ENCODE assay signal across 20 cellular contexts in the genomic region with DNA sequence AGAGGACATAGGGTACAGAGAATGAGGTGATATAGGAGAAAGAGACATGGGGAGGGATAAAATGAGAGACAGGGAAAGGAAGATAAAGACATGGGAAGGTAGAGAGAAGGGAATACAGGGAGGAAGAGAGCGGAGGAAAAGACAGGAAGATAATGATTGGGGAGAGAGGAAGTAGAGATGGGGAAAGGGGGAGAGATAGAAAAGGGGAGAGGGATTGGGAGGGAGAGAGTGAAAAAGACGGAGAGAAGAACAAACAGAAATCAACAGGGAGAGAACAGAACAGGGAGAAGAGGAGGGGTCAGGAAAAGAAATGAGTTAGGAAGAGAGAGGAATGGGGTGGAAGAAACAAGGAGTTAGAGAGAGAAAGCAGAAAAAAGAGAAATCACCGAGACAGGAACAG. TPM values are rescaled to one million over a fixed set of nuclear protein-coding genes. Genes with fewer than 3 reads are reported as not detected.
DNase-seq lines count a peak whose midpoint lies in the region; ATAC-seq and TF ChIP-seq lines count a peak whose summit lies in the region.
"Had no signal": no experiment of that assay in that cellular context is flagged by ENCODE, and none has a peak within 500 bp of the region (broad histone marks: within the 10 kb centered on the region; RNA-seq: fewer than 3 reads in every experiment).

No MANE protein-coding gene starts in this region.

- intact Hi-C loops in natural killer cell (cut with micrococcal nuclease) (no loop called here), psoas muscle (cut with DNase I) (no loop called here)

- H3K27me3 ChIP-seq in psoas muscle (ENCODE audit: insufficient read depth in 3 of 3, low read length in 2 of 3), result peaks cover 0 to 3% (median 0%) of the 10 kb centered on the region in 3 donors
- H3K27me3 ChIP-seq: BE2C had no signal

- DNase-seq in natural killer cell treated with Interleukin-12 subunit alpha and Interleukin-12 subunit beta and Interleukin-15 and Interleukin-18, amount 100 ng/mL, for 72 hours (ENCODE audit: low spot score), result no peak
- DNase-seq in natural killer cell (no peak), glutamatergic neuron (no peak), psoas muscle (no peak), epidermal melanocyte (ENCODE audit: insufficient read length, low spot score) (no peak)
- DNase-seq: BE2C; CD4-positive, CD25-positive, alpha-beta regulatory T cell; COR-L47; DMS 273 treated with DMSO at 0.1 percent for 48 hours; DMS79 treated with DMSO at 0.1 percent for 48 hours; Kasumi-1; NCI-H1694; NCI-H2081; NCI-H2171 treated with DMSO at 0.1 percent for 48 hours; NCI-H446; NCI-H526; OCI-M1 had no signal

- ATAC-seq in natural killer cell treated with Interleukin-12 subunit alpha and Interleukin-12 subunit beta and Interleukin-15 and Interleukin-18, amount 100 ng/mL, for 72 hours, result no peak
- ATAC-seq in natural killer cell, result no peak
- ATAC-seq in psoas muscle, result no peak
- ATAC-seq in HG02759 (IDR thresholded peaks at IDR 0.05; ENCODE audit: unreplicated experiment), result no peak
- ATAC-seq: A549 had no signal

- H3K36me3 ChIP-seq in psoas muscle (ENCODE audit: insufficient read depth in 1 of 2, low read depth in 1 of 2), result peaks cover 0 to 57% of the 10 kb centered on the region in 2 donors

- H3K27ac ChIP-seq in psoas muscle, result no peak overlapping the region
- H3K27ac ChIP-seq: A549 had no signal

- H3K27ac Mint-ChIP-seq in natural killer cell treated with Interleukin-12 subunit alpha and Interleukin-12 subunit beta and Interleukin-15 and Interleukin-18, amount 100 ng/mL, for 72 hours, result peak overlapping the region in 1 of 2 donors; percentile 5
- H3K27ac Mint-ChIP-seq in natural killer cell (peak overlapping the region in 1 of 2 donors; percentile 5), glutamatergic neuron (ENCODE audit: unreplicated experiment) (peak overlapping the region; percentile 55)
- H3K27ac Mint-ChIP-seq in activated naive CD8-positive, alpha-beta T cell, result peak overlapping the region; percentile 17

- H3K4me3 ChIP-seq in psoas muscle, result no peak overlapping the region
- H3K4me3 ChIP-seq: A549 had no signal

- H3K4me1 ChIP-seq in psoas muscle, result no peaks in the 10 kb centered on the region
- H3K4me1 ChIP-seq: BE2C had no signal

- peaks cover 0 to 2% of the 10 kb centered on the region in 2 donors for H3K27me3 Mint-ChIP-seq in natural killer cell treated with Interleukin-12 subunit alpha and Interleukin-12 subunit beta and Interleukin-15 and Interleukin-18, amount 100 ng/mL, for 72 hours
- H3K27me3 Mint-ChIP-seq in natural killer cell (ENCODE audit: low read depth in 2 of 2), result no peaks in the 10 kb centered on the region
- H3K27me3 Mint-ChIP-seq in activated naive CD8-positive, alpha-beta T cell, result no peaks in the 10 kb centered on the region
- peaks cover 1% of the 10 kb centered on the region for H3K27me3 Mint-ChIP-seq in glutamatergic neuron (ENCODE audit: unreplicated experiment)

- H3K36me3 Mint-ChIP-seq in natural killer cell treated with Interleukin-12 subunit alpha and Interleukin-12 subunit beta and Interleukin-15 and Interleukin-18, amount 100 ng/mL, for 72 hours, result peaks cover 33% of the 10 kb centered on the region
- H3K36me3 Mint-ChIP-seq in natural killer cell, result no peaks in the 10 kb centered on the region
- peaks cover 4% of the 10 kb centered on the region for H3K36me3 Mint-ChIP-seq in activated naive CD8-positive, alpha-beta T cell
- H3K36me3 Mint-ChIP-seq in glutamatergic neuron (ENCODE audit: unreplicated experiment), result no peaks in the 10 kb centered on the region

- H3K4me3 Mint-ChIP-seq in natural killer cell treated with Interleukin-12 subunit alpha and Interleukin-12 subunit beta and Interleukin-15 and Interleukin-18, amount 100 ng/mL, for 72 hours, result peak overlapping the region; percentile 13
- no peak overlapping the region for H3K4me3 Mint-ChIP-seq in natural killer cell
- no peak overlapping the region for H3K4me3 Mint-ChIP-seq in activated naive CD8-positive, alpha-beta T cell
- peak overlapping the region; percentile 30 for H3K4me3 Mint-ChIP-seq in glutamatergic neuron (ENCODE audit: unreplicated experiment)

- no peaks in the 10 kb centered on the region for H3K9me3 ChIP-seq in psoas muscle
- H3K9me3 ChIP-seq: A549, BE2C had no signal

- peaks cover 30 to 34% of the 10 kb centered on the region in 2 donors for H3K4me1 Mint-ChIP-seq in natural killer cell treated with Interleukin-12 subunit alpha and Interleukin-12 subunit beta and Interleukin-15 and Interleukin-18, amount 100 ng/mL, for 72 hours (ENCODE audit: low read depth in 2 of 2)
- peaks cover 22 to 45% of the 10 kb centered on the region in 2 donors for H3K4me1 Mint-ChIP-seq in natural killer cell
- peaks cover 28% of the 10 kb centered on the region for H3K4me1 Mint-ChIP-seq in activated naive CD8-positive, alpha-beta T cell (ENCODE audit: low read depth)
- peaks cover 5% of the 10 kb centered on the region for H3K4me1 Mint-ChIP-seq in glutamatergic neuron (ENCODE audit: low read depth, unreplicated experiment)

- WGBS in psoas muscle, 3 donors, result 85 to 100% (median 99%) methylated on average over 3 of the region's 3 CpGs

- no peaks in the 10 kb centered on the region for H3K9me3 Mint-ChIP-seq in natural killer cell treated with Interleukin-12 subunit alpha and Interleukin-12 subunit beta and Interleukin-15 and Interleukin-18, amount 100 ng/mL, for 72 hours
- no peaks in the 10 kb centered on the region for H3K9me3 Mint-ChIP-seq in natural killer cell
- no peaks in the 10 kb centered on the region for H3K9me3 Mint-ChIP-seq in activated naive CD8-positive, alpha-beta T cell (ENCODE audit: low read depth)
- peaks cover 3% of the 10 kb centered on the region for H3K9me3 Mint-ChIP-seq in glutamatergic neuron (ENCODE audit: unreplicated experiment)

- TF ChIP-seq CTCF in natural killer cell (IDR thresholded peaks at IDR 0.05), result no peak
- TF ChIP-seq CTCF in glutamatergic neuron (IDR thresholded peaks at IDR 0.05; ENCODE audit: partially characterized antibody, unreplicated experiment), result no peak
- TF ChIP-seq CTCF in psoas muscle (IDR thresholded peaks at IDR 0.05), result no peak

RNA-seq across cellular contexts. Expression of a gene that starts 4.6 kb away (rescaled TPM):
- 100 to 1,000 TPM in 1 of 2 donors, 10 to 100 TPM in 1; 97.8 to 143 TPM for total RNA-seq in natural killer cell treated with Interleukin-12 subunit alpha and Interleukin-12 subunit beta and Interleukin-15 and Interleukin-18, amount 100 ng/mL, for 72 hours
- 100 to 1,000 TPM; 120 to 141 (median 131) TPM for total RNA-seq in natural killer cell
- total RNA-seq in glutamatergic neuron (ENCODE audit: unreplicated experiment), result 129 TPM
- total RNA-seq in psoas muscle, result 10 to 100 TPM; 16.5 to 23.6 (median 19.4) TPM
- 10 to 100 TPM; 12.6 to 17.5 (median 13.4) TPM for polyA plus RNA-seq in psoas muscle

RNA-seq across cellular contexts. Expression of a gene that starts 25.8 kb away (rescaled TPM):
- total RNA-seq in natural killer cell treated with Interleukin-12 subunit alpha and Interleukin-12 subunit beta and Interleukin-15 and Interleukin-18, amount 100 ng/mL, for 72 hours, result 1 to 10 TPM; 3.3 to 6.2 TPM
- 1 to 10 TPM; 2.7 to 3.6 (median 3.0) TPM for total RNA-seq in natural killer cell
- 7.2 TPM for total RNA-seq in glutamatergic neuron (ENCODE audit: unreplicated experiment)
- under 1 TPM; 0.18 to 0.41 (median 0.25) TPM for total RNA-seq in psoas muscle
- under 1 TPM; 0.03 to 0.44 (median 0.30) TPM for polyA plus RNA-seq in psoas muscle

RNA-seq across cellular contexts. Expression of a gene that starts 40.0 kb away (rescaled TPM):
- total RNA-seq in natural killer cell treated with Interleukin-12 subunit alpha and Interleukin-12 subunit beta and Interleukin-15 and Interleukin-18, amount 100 ng/mL, for 72 hours, result 10 to 100 TPM; 75.8 to 79.9 TPM
- total RNA-seq in natural killer cell, result 100 to 1,000 TPM in 1 of 3 donors, 10 to 100 TPM in 2; 92.2 to 106 (median 92.5) TPM
- total RNA-seq in glutamatergic neuron (ENCODE audit: unreplicated experiment), result 68.3 TPM
- 10 to 100 TPM; 21.4 to 38.7 (median 28.5) TPM for total RNA-seq in psoas muscle
- polyA plus RNA-seq in psoas muscle, result 10 to 100 TPM; 17.5 to 34.8 (median 18.6) TPM

RNA-seq across cellular contexts. Expression of a gene that starts 45.7 kb away (rescaled TPM):
- 10 to 100 TPM; 38.6 to 45.6 TPM for total RNA-seq in natural killer cell treated with Interleukin-12 subunit alpha and Interleukin-12 subunit beta and Interleukin-15 and Interleukin-18, amount 100 ng/mL, for 72 hours
- total RNA-seq in natural killer cell (10 to 100 TPM; 43.8 to 57.5 (median 43.9) TPM), glutamatergic neuron (ENCODE audit: unreplicated experiment) (39.8 TPM), psoas muscle (10 to 100 TPM; 18.1 to 46.5 (median 30.4) TPM)
- 10 to 100 TPM; 16.9 to 55.2 (median 32.3) TPM for polyA plus RNA-seq in psoas muscle

Comparison
In these comparisons a context has a peak if more than half of its experiments do, and no peak if none do; other contexts are left out.
1. H3K4me3 Mint-ChIP-seq: peak in natural killer cell treated with Interleukin-12 subunit alpha and Interleukin-12 subunit beta and Interleukin-15 and Interleukin-18, amount 100 ng/mL, for 72 hours (single experiment) and glutamatergic neuron (single experiment); none in natural killer cell (single experiment) and activated naive CD8-positive, alpha-beta T cell (single experiment).